ENCODE assay signal across 18 cellular contexts in the genomic region with DNA sequence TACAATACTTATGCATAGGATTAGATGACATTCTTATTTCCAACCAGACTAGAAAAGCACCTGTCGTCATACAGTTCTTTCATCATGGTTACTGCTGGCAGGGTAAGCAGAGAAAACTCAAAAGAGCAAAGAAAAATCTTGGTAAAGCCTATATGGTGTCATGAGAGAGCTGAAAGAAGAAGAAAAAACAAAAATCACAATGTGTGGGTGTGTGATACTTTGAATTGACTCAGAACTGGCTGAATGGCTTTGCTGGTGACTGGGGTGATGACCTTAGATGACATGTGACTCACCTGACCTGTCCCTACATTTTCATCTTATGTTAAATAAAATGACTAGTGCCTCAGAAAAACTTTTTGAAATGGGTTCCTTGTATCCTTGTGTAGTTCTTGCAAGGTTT.
DNase-seq lines count a peak whose midpoint lies in the region; ATAC-seq and TF ChIP-seq lines count a peak whose summit lies in the region.
"Had no signal": no experiment of that assay in that cellular context is flagged by ENCODE, and none has a peak within 500 bp of the region (broad histone marks: within the 10 kb centered on the region; RNA-seq: fewer than 3 reads in every experiment).

No MANE protein-coding gene starts in this region.

- TF ChIP-seq POLR2A in prostate gland (IDR thresholded peaks at IDR 0.05), result no peak

- ATAC-seq in GM18508 (IDR thresholded peaks at IDR 0.05; ENCODE audit: insufficient read depth, unreplicated experiment), result peak; percentile 95
- peak; percentile 98 for ATAC-seq in GM19463 (IDR thresholded peaks at IDR 0.05; ENCODE audit: unreplicated experiment)
- ATAC-seq in HG02870 (IDR thresholded peaks at IDR 0.05; ENCODE audit: unreplicated experiment), result peak; percentile 51
- peak; percentile 83 for ATAC-seq in HG03460 (IDR thresholded peaks at IDR 0.05; ENCODE audit: unreplicated experiment)
- ATAC-seq: activated CD4-positive, CD25-positive, alpha-beta regulatory T cell treated with anti-CD3 and anti-CD28 coated beads, Interleukin-2, amount 50 U/mL, for 24 hours; mucosa of descending colon; sciatic nerve had no signal

- no peaks in the 10 kb centered on the region for H3K27me3 ChIP-seq in prostate gland (replicated peaks; ENCODE audit: insufficient read depth)
- H3K27me3 ChIP-seq: esophagus squamous epithelium, tibial artery had no signal

- H3K27ac ChIP-seq in prostate gland, result no peak overlapping the region
- H3K27ac ChIP-seq: tibial artery had no signal

- H3K4me1 ChIP-seq in prostate gland (replicated peaks), result no peaks in the 10 kb centered on the region
- H3K4me1 ChIP-seq: esophagus squamous epithelium, tibial artery had no signal

- H3K36me3 ChIP-seq in prostate gland, result no peaks in the 10 kb centered on the region
- H3K36me3 ChIP-seq: esophagus squamous epithelium, tibial artery had no signal

- WGBS in prostate gland, result 58% methylated on average over 1 of the region's 1 CpG

- DNase-seq in prostate gland (ENCODE audit: low spot score), result no peak
- no peak for DNase-seq in NCI-H1105 (lab: John Stamatoyannopoulos, UW)
- no peak for DNase-seq in kidney glomerular epithelial cell (lab: John Stamatoyannopoulos, UW)
- no peak for DNase-seq in medulla oblongata (ENCODE audit: extremely low spot score)
- DNase-seq: activated naive CD4-positive, alpha-beta T cell treated with anti-CD3 and anti-CD28 coated beads, Interleukin-2, amount 10 ng/mL, durations not matched to agents 7 days and 5 days; esophagus squamous epithelium; mucosa of descending colon; occipital lobe; RPMI8226; stimulated activated CD4-positive, alpha-beta T cell treated with anti-CD3 and anti-CD28 coated beads, Interleukin-2, amount 100 ng/mL, for 24 hours; stimulated activated CD8-positive, alpha-beta memory T cell treated with anti-CD3 and anti-CD28 coated beads, Interleukin-4, amount 100 ng/mL, for 48 hours; tibial artery had no signal

- intact Hi-C loops in prostate gland (cut with DNase I), result no loop called here

- no peak overlapping the region for H3K4me3 ChIP-seq in prostate gland
- H3K4me3 ChIP-seq: esophagus squamous epithelium, mucosa of descending colon, tibial artery had no signal

- no peaks in the 10 kb centered on the region for H3K9me3 ChIP-seq in prostate gland
- H3K9me3 ChIP-seq: mucosa of descending colon, tibial artery had no signal

- no peak for TF ChIP-seq CTCF in prostate gland (IDR thresholded peaks at IDR 0.05)
